In the genomic region with DNA sequence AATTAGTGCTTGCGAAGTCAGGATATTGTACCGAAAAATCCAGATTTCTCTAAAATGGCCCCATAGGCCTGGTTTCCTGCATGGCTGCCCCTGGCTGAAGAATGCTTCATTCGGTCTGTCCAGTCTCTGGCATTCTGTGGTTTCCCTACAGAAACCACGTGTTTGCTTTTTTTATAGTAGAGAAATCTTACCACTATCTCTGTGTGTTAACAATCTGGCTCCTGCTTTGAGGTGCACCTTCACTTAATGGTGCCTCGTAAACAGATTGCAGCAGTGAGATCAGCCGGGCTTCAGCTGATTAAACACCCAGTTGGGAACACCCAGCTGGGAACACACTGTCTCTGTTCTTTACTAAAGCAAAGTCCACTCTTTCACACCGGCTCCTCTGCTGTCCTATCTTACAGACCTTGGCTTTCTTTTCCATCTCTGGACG, we compare ENCODE assay signal across 8 cellular contexts. TPM values are rescaled to one million over a fixed set of nuclear protein-coding genes. Genes with fewer than 3 reads are reported as not detected.
DNase-seq lines count a peak whose midpoint lies in the region; ATAC-seq and TF ChIP-seq lines count a peak whose summit lies in the region.

No MANE protein-coding gene starts in this region.

- H3K4me3 ChIP-seq in GM08714 (ENCODE audit: low read length) (peak overlapping the region; percentile 20; the same call in 1 of the 2 replicates), dorsolateral prefrontal cortex (peak overlapping the region in 4 of 59 donors; percentile 3 to 11 (median 8))

- DNase-seq in NCI-H69 (lab: John Stamatoyannopoulos, UW) (peak; percentile 68), dorsolateral prefrontal cortex (peak in 3 of 10 donors; percentile 21 to 46 (median 42)), osteocyte (ENCODE audit: extremely low spot score, unreplicated experiment) (no peak), T-helper 1 cell (no peak), RKO (ENCODE audit: low spot score) (no peak)

- H3K27ac ChIP-seq in dorsolateral prefrontal cortex, result peak overlapping the region in 58 of 59 donors; percentile 2 to 85 (median 61)

- no peak for ATAC-seq in GM18519 (IDR thresholded peaks at IDR 0.05; ENCODE audit: low FRiP score, unreplicated experiment)
- ATAC-seq in HG02798 (IDR thresholded peaks at IDR 0.05; ENCODE audit: poor library complexity, unreplicated experiment), result no peak

- TF ChIP-seq CTCF in dorsolateral prefrontal cortex (IDR thresholded peaks at IDR 0.05 in 54 of 56, conservative IDR thresholded peaks at IDR 0.05 in 2 of 56; ENCODE audit: low read depth in 1 of 56, partially characterized antibody in 56 of 56), result no peak
- TF ChIP-seq CTCF in osteocyte (IDR thresholded peaks at IDR 0.05), result no peak

- H3K36me3 Mint-ChIP-seq in osteocyte (ENCODE audit: unreplicated experiment), result peaks cover 16% of the 10 kb centered on the region

- no peaks in the 10 kb centered on the region for H3K9me3 Mint-ChIP-seq in osteocyte (ENCODE audit: unreplicated experiment)

- H3K4me1 Mint-ChIP-seq in osteocyte (ENCODE audit: unreplicated experiment), result peaks cover 15% of the 10 kb centered on the region

- intact Hi-C loops in dorsolateral prefrontal cortex (cut with DNase I), result no loop called here

- no peaks in the 10 kb centered on the region for H3K27me3 ChIP-seq in dorsolateral prefrontal cortex

- no peaks in the 10 kb centered on the region for H3K27me3 Mint-ChIP-seq in osteocyte (ENCODE audit: unreplicated experiment)

- peak overlapping the region; percentile 4 for H3K27ac Mint-ChIP-seq in osteocyte (ENCODE audit: unreplicated experiment)

- no peak overlapping the region for H3K4me3 Mint-ChIP-seq in osteocyte (ENCODE audit: unreplicated experiment)

RNA-seq across cellular contexts. Expression of a gene that starts 6.7 kb away (rescaled TPM):
- total RNA-seq in dorsolateral prefrontal cortex (1 to 10 TPM; 3.8 to 9.2 (median 6.3) TPM), osteocyte (7.3 and 8.4 TPM in 2 replicates)

RNA-seq across cellular contexts. Expression of a gene that starts 21.1 kb away (rescaled TPM):
- 10 to 100 TPM in 82 of 120 experiments, 1 to 10 TPM in 38; 6.7 to 13.7 (median 10.6) TPM for total RNA-seq in dorsolateral prefrontal cortex
- 46.6 and 50.6 TPM in 2 replicates for total RNA-seq in osteocyte

RNA-seq across cellular contexts. Expression of a gene that starts 21.3 kb away (rescaled TPM):
- total RNA-seq in dorsolateral prefrontal cortex (100 to 1,000 TPM in 41 of 120 experiments, 10 to 100 TPM in 79; 70.0 to 141 (median 96.5) TPM), osteocyte (171 and 187 TPM in 2 replicates)

RNA-seq across cellular contexts. Expression of a gene that starts 43.0 kb away (rescaled TPM):
- 10 to 100 TPM in 1 of 120 experiments, 1 to 10 TPM in 116, under 1 TPM in 3; 0.89 to 10.9 (median 3.8) TPM for total RNA-seq in dorsolateral prefrontal cortex
- total RNA-seq in osteocyte, result 7.4 and 8.1 TPM in 2 replicates

RNA-seq across cellular contexts. Expression of a gene that starts 46.3 kb away (rescaled TPM):
- total RNA-seq in dorsolateral prefrontal cortex, result 1 to 10 TPM in 84 of 120 experiments, under 1 TPM in 26, not detected in 10; 0.29 to 5.4 (median 1.5) TPM
- total RNA-seq in osteocyte, result 4.1 and 4.8 TPM in 2 replicates
